In genomic region chr1:220958234-220958633, GRCh38 we compare ENCODE assay signal across 1 cellular context.
TF ChIP-seq lines count a peak whose summit lies in the region.

No MANE protein-coding gene starts in this region.

TF ChIP-seq in GM23338, 12 proteins besides CTCF, POLR2A, EP300 and RAD21 (continued from another document):
- TF ChIP-seq REST (IDR thresholded peaks at IDR 0.05; ENCODE audit: unreplicated experiment) = no peak
- TF ChIP-seq ZNF462 (CRISPR knock-in tag; IDR thresholded peaks at IDR 0.05) = no peak
TF ChIP-seq in GM23338: peak in this region for 0.
